In genomic region chr12:8890313-8891084, GRCh38 we compare ENCODE assay signal across 8 cellular contexts. TPM values are rescaled to one million over a fixed set of nuclear protein-coding genes. Genes with fewer than 3 reads are reported as not detected.
A peak's percentile ranks its signal among the peaks of the same experiment; 100 is the strongest.
DNase-seq lines count a peak whose midpoint lies in the region; ATAC-seq, FAIRE-seq and TF ChIP-seq lines count a peak whose summit lies in the region.

No MANE protein-coding gene starts in this region.

- FAIRE-seq in D721Med (lab: Jason Lieb, UNC) (no peak), pancreas (lab: Jason Lieb, UNC) (peak; percentile 37), urothelium cell line (lab: Jason Lieb, UNC) (no peak)

- intact Hi-C loops in pancreas (cut with DNase I), result loop anchor here in 1 of 3 donors (10.0 kb wide), 1 partner anchor 206 kb away; no protein-coding TSS in a partner anchor

- H3K9me3 ChIP-seq in pancreas, result no peaks in the 10 kb centered on the region

- no peaks in the 10 kb centered on the region for H3K4me1 Mint-ChIP-seq in HFFc6 (ENCODE audit: low read depth)

- H3K27me3 ChIP-seq in pancreas, result no peaks in the 10 kb centered on the region

- no peaks in the 10 kb centered on the region for H3K36me3 Mint-ChIP-seq in HFFc6 (ENCODE audit: low read depth)

- H3K4me1 ChIP-seq in pancreas, result peaks cover 0 to 3% (median 0%) of the 10 kb centered on the region in 3 donors

- no peaks in the 10 kb centered on the region for H3K36me3 ChIP-seq in pancreas

- WGBS in pancreas, 2 donors, result 29% methylated on average over 14 of the region's 14 CpGs

- peak; percentile 67 to 97 (median 90) for ATAC-seq in pancreas

- peak overlapping the region; percentile 88 for H3K4me3 Mint-ChIP-seq in HFFc6

- TF ChIP-seq CTCF in D721Med (IDR thresholded peaks at IDR 0.05; ENCODE audit: insufficient read depth, missing control alignments), result peak; percentile 85
- peak; percentile 96 for TF ChIP-seq CTCF in HFFc6 (IDR thresholded peaks at IDR 0.05)
- peak; percentile 66 to 84 (median 76) for TF ChIP-seq CTCF in pancreas (IDR thresholded peaks at IDR 0.05)

- no peak for DNase-seq in D721Med (ENCODE audit: insufficient read length, low spot score)
- DNase-seq in HFFc6, result peak; percentile 22
- peak; percentile 18 for DNase-seq in RKO (ENCODE audit: low spot score)
- peak; percentile 52 for DNase-seq in activated gamma-delta T cell treated with anti-CD3 and anti-CD28 coated beads, Interleukin-2, amount 50 U/mL, for 16 hours (ENCODE audit: low read depth)
- peak; percentile 62 for DNase-seq in glomerular visceral epithelial cell (ENCODE audit: extremely low spot score)
- peak in 5 of 6 donors; percentile 13 to 66 (median 30) for DNase-seq in pancreas
- peak; percentile 80 for DNase-seq in urothelium cell line (ENCODE audit: low spot score)
- no peak for DNase-seq in putamen (ENCODE audit: low spot score)

- H3K27ac ChIP-seq in pancreas, result no peak overlapping the region

- H3K4me3 ChIP-seq in pancreas, result peak overlapping the region in 3 of 4 donors; percentile 14 to 46 (median 22)

- peaks cover 8% of the 10 kb centered on the region for H3K27me3 Mint-ChIP-seq in HFFc6 (ENCODE audit: insufficient read depth)

- no peak overlapping the region for H3K27ac Mint-ChIP-seq in HFFc6

- no peaks in the 10 kb centered on the region for H3K9me3 Mint-ChIP-seq in HFFc6

RNA-seq across cellular contexts. Expression of gene PHC1, which starts 23.8 kb away (rescaled TPM):
- 10 to 100 TPM; 17.2 to 22.3 (median 19.9) TPM for total RNA-seq in HFFc6 (2021; fragmentation: NEBNext Ultra II Directional; extraction: Animal tissue kit (Norgen Biotek cat#: 25700))
- 10 to 100 TPM; 15.8 to 33.1 (median 17.8) TPM for total RNA-seq in pancreas
- polyA plus RNA-seq in pancreas, result 10 to 100 TPM; 31.2 to 45.1 TPM

RNA-seq across cellular contexts. Expression of gene M6PR, which starts 58.9 kb away (rescaled TPM):
- 100 to 1,000 TPM; 138 to 160 (median 151) TPM for total RNA-seq in HFFc6 (2021; fragmentation: NEBNext Ultra II Directional; extraction: Animal tissue kit (Norgen Biotek cat#: 25700))
- total RNA-seq in pancreas, result 10 to 100 TPM; 38.2 to 99.7 (median 64.0) TPM
- polyA plus RNA-seq in pancreas, result 10 to 100 TPM; 29.5 to 50.0 TPM

Comparison
In these comparisons a context has a peak if more than half of its experiments do, and no peak if none do; other contexts are left out.
1. DNase-seq: peak in HFFc6 (single experiment), RKO (single experiment), activated gamma-delta T cell treated with anti-CD3 and anti-CD28 coated beads, Interleukin-2, amount 50 U/mL, for 16 hours (single experiment), glomerular visceral epithelial cell (single experiment), pancreas (5 of 6) and urothelium cell line (single experiment); none in D721Med (single experiment) and putamen (single experiment).
2. Peak in every context shown above with its lines, with median percentiles within 50 percentile points of each other: CTCF ChIP-seq.